22 cellular contexts compared by ENCODE assay signal in genomic region chr15:71455878-71456277, GRCh38.
"Had no signal": no experiment of that assay in that cellular context is flagged by ENCODE, and none has a peak within 500 bp of the region (broad histone marks: within the 10 kb centered on the region; RNA-seq: fewer than 3 reads in every experiment).

No MANE protein-coding gene starts in this region.

- H3K4me3 Mint-ChIP-seq: naive B cell; nephron; stimulated activated memory B cell treated with anti-CD40 and anti-IgM and Interleukin-4, amounts not matched to agents 10 μg/mL and 1 μg/mL and 100 μg/mL, for 72 hours; stimulated activated naive CD8-positive, alpha-beta T cell treated with anti-CD3 and anti-CD28 coated beads, Interleukin-15, Interleukin-2, amounts not matched to agents 100 ng/mL and 50 ng/mL, for 24 hours had no signal

- H3K9me3 ChIP-seq: gastroesophageal sphincter, tibial artery, upper lobe of left lung, uterus had no signal

- DNase-seq: cortex of kidney; dorsolateral prefrontal cortex; effector CD8-positive, alpha-beta T cell; glutamatergic neuron; kidney; left cardiac atrium; left ventricle myocardium superior; mesenchymal stem cell; naive B cell; posterior cingulate gyrus; right cardiac atrium; stimulated activated CD4-positive, alpha-beta T cell treated with anti-CD3 and anti-CD28 coated beads, Interleukin-15, amount 100 ng/mL, for 24 hours; stimulated activated CD4-positive, alpha-beta T cell treated with anti-CD3 and anti-CD28 coated beads, Interleukin-1b, Interleukin-23, amount 100 ng/mL, for 48 hours; stimulated activated CD4-positive, alpha-beta T cell treated with anti-CD3 and anti-CD28 coated beads, Interleukin-4, amount 100 ng/mL, for 24 hours; tibial artery; upper lobe of left lung; uterus had no signal

- FAIRE-seq: kidney had no signal

- H3K4me3 ChIP-seq: dorsolateral prefrontal cortex, gastroesophageal sphincter, lung, tibial artery, upper lobe of left lung, uterus had no signal

- H3K36me3 Mint-ChIP-seq: naive B cell; stimulated activated memory B cell treated with anti-CD40 and anti-IgM and Interleukin-4, amounts not matched to agents 10 μg/mL and 1 μg/mL and 100 μg/mL, for 72 hours had no signal

- H3K4me1 ChIP-seq: tibial artery, uterus had no signal

- H3K9me3 Mint-ChIP-seq: nephron; stimulated activated memory B cell treated with anti-CD40 and anti-IgM and Interleukin-4, amounts not matched to agents 10 μg/mL and 1 μg/mL and 100 μg/mL, for 72 hours; stimulated activated naive CD8-positive, alpha-beta T cell treated with anti-CD3 and anti-CD28 coated beads, Interleukin-15, Interleukin-2, amounts not matched to agents 100 ng/mL and 50 ng/mL, for 24 hours had no signal

- H3K27ac ChIP-seq: gastroesophageal sphincter, tibial artery, upper lobe of left lung had no signal

- H3K36me3 ChIP-seq: gastroesophageal sphincter, tibial artery, upper lobe of left lung, uterus had no signal

- H3K4me1 Mint-ChIP-seq: naive B cell; stimulated activated memory B cell treated with anti-CD40 and anti-IgM and Interleukin-4, amounts not matched to agents 10 μg/mL and 1 μg/mL and 100 μg/mL, for 72 hours had no signal

- H3K27me3 Mint-ChIP-seq: stimulated activated memory B cell treated with anti-CD40 and anti-IgM and Interleukin-4, amounts not matched to agents 10 μg/mL and 1 μg/mL and 100 μg/mL, for 72 hours had no signal

- H3K27me3 ChIP-seq: dorsolateral prefrontal cortex, gastroesophageal sphincter, tibial artery, upper lobe of left lung, uterus had no signal

- H3K27ac Mint-ChIP-seq: naive B cell; stimulated activated memory B cell treated with anti-CD40 and anti-IgM and Interleukin-4, amounts not matched to agents 10 μg/mL and 1 μg/mL and 100 μg/mL, for 72 hours; stimulated activated naive CD8-positive, alpha-beta T cell treated with anti-CD3 and anti-CD28 coated beads, Interleukin-15, Interleukin-2, amounts not matched to agents 100 ng/mL and 50 ng/mL, for 24 hours had no signal

- ATAC-seq: gastroesophageal sphincter; left cardiac atrium; left ventricle myocardium superior; right cardiac atrium; stimulated activated memory B cell treated with anti-CD40 and anti-IgM and Interleukin-4, amounts not matched to agents 10 μg/mL and 1 μg/mL and 100 μg/mL, for 72 hours had no signal
